In genomic region chr3:102235679-102236078, GRCh38 we compare ENCODE assay signal across 9 cellular contexts.
DNase-seq lines count a peak whose midpoint lies in the region; ATAC-seq, FAIRE-seq and TF ChIP-seq lines count a peak whose summit lies in the region.
"Had no signal": no experiment of that assay in that cellular context is flagged by ENCODE, and none has a peak within 500 bp of the region (broad histone marks: within the 10 kb centered on the region; RNA-seq: fewer than 3 reads in every experiment).

No MANE protein-coding gene starts in this region.

- BruUV-seq in HepG2 (replicated peaks; lab: Mats Ljungman, UMichigan) (no TSS peak), K562 (replicated peaks; lab: Mats Ljungman, UMichigan) (no TSS peak)

- intact Hi-C loops in HepG2 (cut with micrococcal nuclease; ENCODE audit: unreplicated experiment) = no loop called here
- intact Hi-C loops in right lobe of liver (cut with DNase I) = loop anchor here (10.0 kb wide), 2 partner anchors 299 to 499 kb away; no protein-coding TSS in a partner anchor
- intact Hi-C loops in K562 (cut with micrococcal nuclease) = no loop called here
- intact Hi-C loops in testis (cut with DNase I; ENCODE audit: low total_unique reads) = no loop called here

- peak; percentile 73 for TF ChIP-seq CTCF in HepG2 (CRISPR knock-in tag; IDR thresholded peaks at IDR 0.05)
- no peak for TF ChIP-seq CTCF in right lobe of liver (IDR thresholded peaks at IDR 0.05)
- peak; percentile 47 for TF ChIP-seq CTCF in KMS-11 (conservative IDR thresholded peaks at IDR 0.05; ENCODE audit: low read depth, low read length)
- TF ChIP-seq CTCF in K562 (IDR thresholded peaks at IDR 0.05 in 2 of 3, conservative IDR thresholded peaks at IDR 0.05 in 1 of 3; ENCODE audit: insufficient read depth in 2 of 3, low read depth in 1 of 3, low read length in 3 of 3) = peak in 1 of 3 experiments; percentile 10; a peak in 1 of 6 replicates
- TF ChIP-seq CTCF in testis (IDR thresholded peaks at IDR 0.05) = peak in 2 of 3 experiments; percentile 19 to 52

- ATAC-seq in HepG2 = peak; percentile 72
- no peak for ATAC-seq in right lobe of liver
- no peak for ATAC-seq in K562

- H3K9me1 ChIP-seq in K562 (ENCODE audit: control insufficient read depth, insufficient read depth, low read length) = no peaks in the 10 kb centered on the region

- under 1% methylated on average over 5 of the region's 5 CpGs for WGBS in HepG2 (ENCODE audit: low lambda C conversion rate)
- WGBS in right lobe of liver (ENCODE audit: insufficient coverage, low coverage, low lambda C conversion rate, missing lambda C conversion rate) = 55% methylated on average over 5 of the region's 5 CpGs
- 0% methylated on average over 5 of the region's 5 CpGs for WGBS in K562 (ENCODE audit: insufficient coverage, low coverage, missing lambda C conversion rate)
- 42 to 58% methylated on average over 5 of the region's 5 CpGs for WGBS in testis, 2 donors

- in situ Hi-C loops in HepG2 (cut with HindIII; ENCODE audit: extremely low pct_ligation_motif_present, low pct_unique_long_range_greater_than_20kb) = loop anchor here (5.0 kb wide), 1 partner anchor 297 kb away; no protein-coding TSS in a partner anchor
- in situ Hi-C loops in K562 (cut with MboI) = no loop called here

- H4K20me1 ChIP-seq in HepG2 (ENCODE audit: insufficient read depth, low read length) = no peaks in the 10 kb centered on the region
- no peaks in the 10 kb centered on the region for H4K20me1 ChIP-seq in KMS-11 (ENCODE audit: insufficient read depth)
- H4K20me1 ChIP-seq in K562 (replicated peaks; ENCODE audit: control insufficient read depth, insufficient read depth, low read length) = no peaks in the 10 kb centered on the region

- POLR2A ChIA-PET in HepG2 (lab: Yijun Ruan, JAX) (no interaction called here), K562 (lab: Yijun Ruan, JAX) (interaction anchor here (0.5 kb wide), 1 partner anchor 582 kb away, joined by 3 read pairs; no protein-coding TSS in a partner anchor)

- H3K27ac ChIP-seq in HepG2 (ENCODE audit: extremely low read length, insufficient read depth, low read length) (no peak overlapping the region), right lobe of liver (no peak overlapping the region), KMS-11 (no peak overlapping the region), K562 (ENCODE audit: extremely low read depth, low read depth, low read length) (no peak overlapping the region), testis (no peak overlapping the region)
- no peak overlapping the region for H3K27ac ChIP-seq in effector memory CD4-positive, alpha-beta T cell (ENCODE audit: insufficient read depth, low read length, poor library complexity, severe bottlenecking)

- FAIRE-seq in HepG2 (lab: Jason Lieb, UNC) (peak; percentile 64), K562 (lab: Jason Lieb, UNC) (no peak)

- no peak for TF ChIP-seq EP300 in HepG2 (IDR thresholded peaks at IDR 0.05; ENCODE audit: low read depth in 2 of 2, low read length in 2 of 2)
- no peak for TF ChIP-seq EP300 in HepG2 (CRISPR knock-in tag; IDR thresholded peaks at IDR 0.05; ENCODE audit: borderline replicate concordance)
- no peak for TF ChIP-seq EP300 in K562 (IDR thresholded peaks at IDR 0.05; ENCODE audit: low read length)

- CTCF ChIA-PET in HepG2 (lab: Yijun Ruan, JAX; ENCODE audit: low intra/inter-chr PET ratio, low total read pairs) = interaction anchor here (0.8 kb wide), 1 partner anchor 301 kb away, joined by 4 read pairs; no protein-coding TSS in a partner anchor
- CTCF ChIA-PET in K562 (lab: Yijun Ruan, JAX; ENCODE audit: low intra/inter-chr PET ratio) = no interaction called here

- H3K36me3 ChIP-seq in HepG2 (replicated peaks in 1 of 2; ENCODE audit: control insufficient read depth in 1 of 2, insufficient read depth in 2 of 2, low read length in 2 of 2) (no peaks in the 10 kb centered on the region), right lobe of liver (no peaks in the 10 kb centered on the region), KMS-11 (ENCODE audit: insufficient read depth) (no peaks in the 10 kb centered on the region), K562 (ENCODE audit: control insufficient read depth, insufficient read depth, low read length) (no peaks in the 10 kb centered on the region), testis (ENCODE audit: low read depth, missing control alignments) (no peaks in the 10 kb centered on the region)
- no peaks in the 10 kb centered on the region for H3K36me3 ChIP-seq in effector memory CD4-positive, alpha-beta T cell (ENCODE audit: control insufficient read depth, insufficient read depth, low read length)

- TF ChIP-seq POLR2A in HepG2 (IDR thresholded peaks at IDR 0.05; ENCODE audit: insufficient read depth in 1 of 2, low read depth in 2 of 2, low read length in 2 of 2) (no peak), right lobe of liver (IDR thresholded peaks at IDR 0.05) (no peak), K562 (conservative IDR thresholded peaks at IDR 0.05) (no peak), testis (IDR thresholded peaks at IDR 0.05) (no peak)

- DNase-seq in HepG2 (ENCODE audit: low spot score) (peak; percentile 11), right lobe of liver (no peak), K562 (ENCODE audit: extremely low read depth in 1 of 4, low spot score in 3 of 4) (no peak), testis (peak; percentile 28), HK-2 (ENCODE audit: unreplicated experiment) (no peak)
- DNase-seq in effector CD8-positive, alpha-beta T cell (lab: John Stamatoyannopoulos, UW) = no peak
- DNase-seq in effector memory CD4-positive, alpha-beta T cell = no peak
- DNase-seq: KBM-7 had no signal

- no peaks in the 10 kb centered on the region for H3K79me2 ChIP-seq in HepG2 (ENCODE audit: insufficient read depth, low read length)
- no peaks in the 10 kb centered on the region for H3K79me2 ChIP-seq in KMS-11 (ENCODE audit: insufficient read depth, low read depth)
- H3K79me2 ChIP-seq in K562 (ENCODE audit: control insufficient read depth, insufficient read depth, low read length) = no peaks in the 10 kb centered on the region

- no peak overlapping the region for H3K4me2 ChIP-seq in HepG2 (ENCODE audit: low read depth, low read length)
- H3K4me2 ChIP-seq in KMS-11 = no peak overlapping the region
- H3K4me2 ChIP-seq in K562 (ENCODE audit: insufficient read depth, low read length) = no peak overlapping the region

- TF ChIP-seq RAD21 in HepG2 (CRISPR knock-in tag; IDR thresholded peaks at IDR 0.05) (no peak), K562 (CRISPR knock-in tag; conservative IDR thresholded peaks at IDR 0.05 in 1 of 2, IDR thresholded peaks at IDR 0.05 in 1 of 2) (peak; percentile 73 to 76)

- H3K9ac ChIP-seq in HepG2 (ENCODE audit: insufficient read depth, low read depth, low read length) = no peak overlapping the region
- no peak overlapping the region for H3K9ac ChIP-seq in KMS-11
- H3K9ac ChIP-seq in K562 (ENCODE audit: insufficient read depth in 1 of 2, low read depth in 2 of 2, low read length in 2 of 2) = no peak overlapping the region

- H3K4me1 ChIP-seq in HepG2 (ENCODE audit: insufficient read depth, low read length) (no peaks in the 10 kb centered on the region), right lobe of liver (no peaks in the 10 kb centered on the region), KMS-11 (ENCODE audit: low read depth, poor library complexity, severe bottlenecking) (peaks cover 3% of the 10 kb centered on the region), K562 (replicated peaks in 1 of 2; ENCODE audit: control insufficient read depth in 2 of 2, insufficient read depth in 2 of 2, low read length in 2 of 2) (no peaks in the 10 kb centered on the region), testis (no peaks in the 10 kb centered on the region)
- no peaks in the 10 kb centered on the region for H3K4me1 ChIP-seq in effector memory CD4-positive, alpha-beta T cell (ENCODE audit: control insufficient read depth, insufficient read depth, low read length, poor library complexity, severe bottlenecking)

- H3K4me3 ChIP-seq in HepG2 (replicated peaks in 1 of 3; ENCODE audit: insufficient read depth in 1 of 3, low read depth in 2 of 3, low read length in 3 of 3) (no peak overlapping the region), right lobe of liver (no peak overlapping the region), KMS-11 (IDR thresholded peaks at IDR 0.05; ENCODE audit: insufficient read depth, low read depth, low read length) (no peak overlapping the region), K562 (no peak overlapping the region), testis (no peak overlapping the region)
- H3K4me3 ChIP-seq in effector memory CD4-positive, alpha-beta T cell (ENCODE audit: insufficient read depth, low read depth, low read length, poor library complexity, severe bottlenecking) = no peak overlapping the region

- H2AFZ ChIP-seq in HepG2 (ENCODE audit: low read length) (no peak overlapping the region), KMS-11 (ENCODE audit: low read depth) (no peak overlapping the region), K562 (ENCODE audit: low read depth, low read length) (no peak overlapping the region)

- H3K9me3 ChIP-seq in HepG2 (ENCODE audit: low read length) (no peaks in the 10 kb centered on the region), right lobe of liver (no peaks in the 10 kb centered on the region), K562 (replicated peaks; ENCODE audit: control insufficient read depth, insufficient read depth, low read depth, low read length) (no peaks in the 10 kb centered on the region), testis (no peaks in the 10 kb centered on the region)
- H3K9me3 ChIP-seq in effector memory CD4-positive, alpha-beta T cell (ENCODE audit: control insufficient read depth, low read length) = no peaks in the 10 kb centered on the region

- H3K27me3 ChIP-seq in HepG2 (ENCODE audit: control insufficient read depth in 1 of 2, insufficient read depth in 2 of 2, low read length in 2 of 2) (no peaks in the 10 kb centered on the region), right lobe of liver (no peaks in the 10 kb centered on the region), KMS-11 (ENCODE audit: insufficient read depth, low read depth) (no peaks in the 10 kb centered on the region), K562 (ENCODE audit: control insufficient read depth in 2 of 2, insufficient read depth in 2 of 2, low read length in 2 of 2) (no peaks in the 10 kb centered on the region), testis (no peaks in the 10 kb centered on the region)
- H3K27me3 ChIP-seq in effector memory CD4-positive, alpha-beta T cell (replicated peaks; ENCODE audit: control insufficient read depth, insufficient read depth, low read length, poor library complexity, severe bottlenecking) = no peaks in the 10 kb centered on the region

TF ChIP-seq in HepG2, 621 proteins besides CTCF, POLR2A, EP300 and RAD21 (continues in another document):
- TF ChIP-seq HNF4A (CRISPR knock-in tag; IDR thresholded peaks at IDR 0.05) (peak; percentile 38), SIN3B (IDR thresholded peaks at IDR 0.05; ENCODE audit: low read length) (no peak), JUNB (CRISPR knock-in tag; IDR thresholded peaks at IDR 0.05; ENCODE audit: borderline replicate concordance) (no peak), ZNF775 (CRISPR knock-in tag; IDR thresholded peaks at IDR 0.05; ENCODE audit: borderline replicate concordance) (no peak)

TF ChIP-seq in K562, 482 proteins besides CTCF, POLR2A, EP300 and RAD21 (continues in another document):
- no peak for TF ChIP-seq SETDB1 (IDR thresholded peaks at IDR 0.05; ENCODE audit: low read length)
- TF ChIP-seq CREB1 (IDR thresholded peaks at IDR 0.05) = no peak
- TF ChIP-seq CREB1 (CRISPR knock-in tag; IDR thresholded peaks at IDR 0.05) = no peak

Comparison
In these comparisons a context has a peak if more than half of its experiments do, and no peak if none do; other contexts are left out.
1. DNase-seq: peak in HepG2 (single experiment) and testis (single experiment); none in right lobe of liver (0 of 3), K562 (0 of 4), effector CD8-positive, alpha-beta T cell (single experiment), HK-2 (single experiment) and effector memory CD4-positive, alpha-beta T cell (0 of 3).
2. CTCF ChIP-seq: peak in HepG2 (single experiment), KMS-11 (single experiment) and testis (2 of 3); none in right lobe of liver (0 of 4).
3. intact Hi-C loops: an anchor here in right lobe of liver (10.0 kb wide); none called in HepG2, K562 and testis.
4. Of the 241 proteins assayed by ChIP-seq in both HepG2 and K562: peak only in HepG2: SMC3, STAG1 and ZNF263; only in K562: RAD21; in both: none; in neither: 236; mixed calls (peak in some experiments, not most) for 1.